25 cellular contexts compared by ENCODE assay signal in the genomic region with DNA sequence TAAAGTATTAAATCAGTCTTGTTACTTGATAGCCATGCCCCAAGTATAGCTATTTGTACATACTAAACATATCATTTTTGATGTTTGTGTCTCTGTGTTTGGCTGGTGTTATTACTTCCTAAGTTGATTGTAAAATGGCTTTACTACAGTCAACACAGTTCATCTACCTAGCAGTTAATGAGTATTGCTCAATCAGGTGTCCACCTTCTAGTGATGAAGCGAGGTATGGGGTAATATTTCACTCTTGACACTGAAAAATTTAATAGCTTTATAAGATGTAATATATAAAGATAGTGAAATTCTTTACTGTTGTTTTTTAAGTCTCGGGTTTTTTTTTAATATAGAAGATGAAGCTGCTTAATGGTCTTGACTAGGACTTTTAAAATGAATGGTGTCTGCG. TPM values are rescaled to one million over a fixed set of nuclear protein-coding genes. Genes with fewer than 3 reads are reported as not detected.
DNase-seq lines count a peak whose midpoint lies in the region; ATAC-seq, FAIRE-seq and TF ChIP-seq lines count a peak whose summit lies in the region.
"Had no signal": no experiment of that assay in that cellular context is flagged by ENCODE, and none has a peak within 500 bp of the region (broad histone marks: within the 10 kb centered on the region; RNA-seq: fewer than 3 reads in every experiment).

No MANE protein-coding gene starts in this region.

- no peak for DNase-seq in GM12891 (ENCODE audit: insufficient read length, low spot score)
- no peak for DNase-seq in H54 (ENCODE audit: insufficient read length, low spot score)
- no peak for DNase-seq in IMR-90
- DNase-seq in LoVo (ENCODE audit: low spot score) = no peak
- DNase-seq: 8988T; ACHN; BE2C; C1 segment of cervical spinal cord; CD4-positive, alpha-beta memory T cell; CD4-positive, CD25-positive, alpha-beta regulatory T cell; CD8-positive, alpha-beta memory T cell; COR-L47; DMS 273 treated with DMSO at 0.1 percent for 48 hours; DMS153; DMS53; DMS79; DND-41; EL; GDM1 had no signal

- no peak overlapping the region for H2AFZ ChIP-seq in IMR-90 (replicated peaks; ENCODE audit: low read length, poor library complexity)

- no peak overlapping the region for H3K27ac ChIP-seq in IMR-90 (ENCODE audit: insufficient read depth, low read length)
- H3K27ac ChIP-seq: BLaER1 had no signal

- H3K36me3 ChIP-seq in IMR-90 (ENCODE audit: control insufficient read depth, insufficient read depth, low read length) = no peaks in the 10 kb centered on the region
- H3K36me3 ChIP-seq: BE2C, BLaER1 had no signal

- no peak for ATAC-seq in IMR-90 (ENCODE audit: low read depth)
- ATAC-seq in HG02840 (IDR thresholded peaks at IDR 0.05; ENCODE audit: low FRiP score, unreplicated experiment) = no peak
- ATAC-seq in HG02884 (IDR thresholded peaks at IDR 0.05; ENCODE audit: unreplicated experiment) = no peak
- ATAC-seq: GM12878 had no signal

- H3K9me1 ChIP-seq in IMR-90 (ENCODE audit: insufficient read depth, low read length) = no peaks in the 10 kb centered on the region

- TF ChIP-seq CTCF in IMR-90 (conservative IDR thresholded peaks at IDR 0.05; ENCODE audit: low read depth, low read length) = no peak

- H4K8ac ChIP-seq in IMR-90 (ENCODE audit: low read depth in 2 of 2, low read length in 2 of 2) = no peak overlapping the region

- dilution Hi-C loops in IMR-90 (cut with HindIII; ENCODE audit: low sequenced_read_pairs, unreplicated experiment) = no loop called here

- H3K4me3 ChIP-seq in IMR-90 (ENCODE audit: insufficient read depth, low read depth, low read length) = no peak overlapping the region
- H3K4me3 ChIP-seq: BLaER1, GM12878 had no signal

- TF ChIP-seq POLR2A in GM12891 (IDR thresholded peaks at IDR 0.05; ENCODE audit: low read depth, low read length) = no peak
- TF ChIP-seq POLR2A in H54 (IDR thresholded peaks at IDR 0.05; ENCODE audit: low read depth, low read length) = no peak
- TF ChIP-seq POLR2A in IMR-90 (IDR thresholded peaks at IDR 0.05; ENCODE audit: low read depth, low read length) = no peak

- BruUV-seq in IMR-90 (replicated peaks; lab: Mats Ljungman, UMichigan) = no TSS peak

- H2AK9ac ChIP-seq in IMR-90 (replicated peaks; ENCODE audit: low read depth, low read length, poor library complexity) = no peak overlapping the region

- H2BK5ac ChIP-seq in IMR-90 (ENCODE audit: low read depth, low read length, poor library complexity, severe bottlenecking) = no peak overlapping the region

- no peak overlapping the region for H3K14ac ChIP-seq in IMR-90 (replicated peaks; ENCODE audit: low read depth, low read length)

- H3K27me3 ChIP-seq in IMR-90 (ENCODE audit: control insufficient read depth, insufficient read depth, low read length) = no peaks in the 10 kb centered on the region
- H3K27me3 ChIP-seq: BE2C, BLaER1 had no signal

- no peak overlapping the region for H3K9ac ChIP-seq in IMR-90 (ENCODE audit: low read depth, low read length)
- H3K9ac ChIP-seq: BLaER1 had no signal

- no peak overlapping the region for H3K18ac ChIP-seq in IMR-90 (ENCODE audit: low read depth, low read length)

- no peaks in the 10 kb centered on the region for H3K79me1 ChIP-seq in IMR-90 (ENCODE audit: low read depth in 1 of 2, low read length in 2 of 2)

- no peak overlapping the region for H4K91ac ChIP-seq in IMR-90 (ENCODE audit: insufficient read depth, low read depth, low read length)

- H2AK5ac ChIP-seq in IMR-90 (ENCODE audit: low read depth, low read length) = no peak overlapping the region

- intact Hi-C loops in IMR-90 (cut with micrococcal nuclease) = no loop called here

- POLR2A ChIA-PET in IMR-90 (lab: Charles Lee; ENCODE audit: unreplicated experiment) = no interaction called here

- peak; percentile 20 for FAIRE-seq in GM12891 (lab: Jason Lieb, UNC)
- FAIRE-seq in H54 (lab: Jason Lieb, UNC) = peak; percentile 45
- FAIRE-seq: A204.1, GM12878, GM19239 had no signal

- H3K4ac ChIP-seq in IMR-90 (ENCODE audit: low read depth, low read length) = no peak overlapping the region

- CTCF ChIA-PET in IMR-90 (lab: Yijun Ruan, JAX) = no interaction called here

- no peak overlapping the region for H2BK20ac ChIP-seq in IMR-90 (ENCODE audit: low read depth, low read length)

- H2BK120ac ChIP-seq in IMR-90 (ENCODE audit: low read depth, low read length) = no peak overlapping the region

- in situ Hi-C loops in IMR-90 (cut with MboI; ENCODE audit: low sequenced_read_pairs) = no loop called here

- H4K5ac ChIP-seq in IMR-90 (ENCODE audit: low read depth, low read length) = no peak overlapping the region

- H3K9me3 ChIP-seq in IMR-90 (ENCODE audit: control insufficient read depth, insufficient read depth, low read length) = peaks cover 4% of the 10 kb centered on the region
- H3K9me3 ChIP-seq: BE2C had no signal

- H4K20me1 ChIP-seq in IMR-90 (ENCODE audit: insufficient read depth, low read length) = no peaks in the 10 kb centered on the region
- H4K20me1 ChIP-seq: BLaER1 had no signal

- WGBS in IMR-90 (ENCODE audit: extremely low coverage in 2 of 2, insufficient read length in 1 of 2), 2 experiments = no CpG with 5 or more reads among the region's 3 CpGs

- H3K4me1 ChIP-seq in IMR-90 (ENCODE audit: control insufficient read depth, insufficient read depth, low read length) = peaks cover 2% of the 10 kb centered on the region; the same call in 1 of the 2 replicates
- H3K4me1 ChIP-seq: BE2C had no signal

- no peak overlapping the region for H3K4me2 ChIP-seq in IMR-90 (ENCODE audit: low read depth, low read length)
- H3K4me2 ChIP-seq: BLaER1 had no signal

- no peak overlapping the region for H2BK15ac ChIP-seq in IMR-90 (ENCODE audit: low read depth, low read length)

- TF ChIP-seq RAD21 in IMR-90 (IDR thresholded peaks at IDR 0.05; ENCODE audit: low read length) = no peak

- H3K23ac ChIP-seq in IMR-90 (ENCODE audit: low read depth, low read length) = no peak overlapping the region

- no peak overlapping the region for H3K56ac ChIP-seq in IMR-90 (ENCODE audit: extremely low read depth, insufficient read depth, low read length)

TF ChIP-seq in GM12891, 5 proteins besides CTCF, POLR2A, EP300 and RAD21:
- TF ChIP-seq PAX5 (IDR thresholded peaks at IDR 0.05; ENCODE audit: insufficient read depth, low read length, severe bottlenecking) (no peak), TAF1 (IDR thresholded peaks at IDR 0.05; ENCODE audit: low read depth, low read length) (no peak), POLR2AphosphoS5 (IDR thresholded peaks at IDR 0.05; ENCODE audit: low read depth, low read length) (no peak), POU2F2 (IDR thresholded peaks at IDR 0.05; ENCODE audit: low read depth, low read length) (no peak), SPI1 (IDR thresholded peaks at IDR 0.05; ENCODE audit: low read depth, low read length) (no peak)

TF ChIP-seq in IMR-90, 13 proteins besides CTCF, POLR2A, EP300 and RAD21:
- TF ChIP-seq NFE2L2 (IDR thresholded peaks at IDR 0.05; ENCODE audit: low read depth, low read length) = no peak
- peak; percentile 47 for TF ChIP-seq CEBPB (IDR thresholded peaks at IDR 0.05; ENCODE audit: low read depth, low read length)

RNA-seq across cellular contexts. Expression of a gene that starts 18.9 kb away (rescaled TPM):
- polyA plus RNA-seq in GM12891 (2012; ENCODE audit: low read depth, missing spikeins) = 18.2 TPM
- total RNA-seq in IMR-90 (2012; rRNA removed) = 18.5 and 58.3 TPM in 2 replicates
- polyA plus RNA-seq in IMR-90 (2012; rRNA removed) = 20.9 and 25.1 TPM in 2 replicates
- polyA plus RNA-seq in IMR-90 (2012; cell fraction: cytosol; rRNA removed) = 14.7 and 19.9 TPM in 2 replicates
- polyA plus RNA-seq in IMR-90 (2012; cell fraction: nucleus; rRNA removed; ENCODE audit: low replicate concordance) = 4.0 and 13.8 TPM in 2 replicates
